Comparison of ENCODE assay signal across 8 cellular contexts in the genomic region with DNA sequence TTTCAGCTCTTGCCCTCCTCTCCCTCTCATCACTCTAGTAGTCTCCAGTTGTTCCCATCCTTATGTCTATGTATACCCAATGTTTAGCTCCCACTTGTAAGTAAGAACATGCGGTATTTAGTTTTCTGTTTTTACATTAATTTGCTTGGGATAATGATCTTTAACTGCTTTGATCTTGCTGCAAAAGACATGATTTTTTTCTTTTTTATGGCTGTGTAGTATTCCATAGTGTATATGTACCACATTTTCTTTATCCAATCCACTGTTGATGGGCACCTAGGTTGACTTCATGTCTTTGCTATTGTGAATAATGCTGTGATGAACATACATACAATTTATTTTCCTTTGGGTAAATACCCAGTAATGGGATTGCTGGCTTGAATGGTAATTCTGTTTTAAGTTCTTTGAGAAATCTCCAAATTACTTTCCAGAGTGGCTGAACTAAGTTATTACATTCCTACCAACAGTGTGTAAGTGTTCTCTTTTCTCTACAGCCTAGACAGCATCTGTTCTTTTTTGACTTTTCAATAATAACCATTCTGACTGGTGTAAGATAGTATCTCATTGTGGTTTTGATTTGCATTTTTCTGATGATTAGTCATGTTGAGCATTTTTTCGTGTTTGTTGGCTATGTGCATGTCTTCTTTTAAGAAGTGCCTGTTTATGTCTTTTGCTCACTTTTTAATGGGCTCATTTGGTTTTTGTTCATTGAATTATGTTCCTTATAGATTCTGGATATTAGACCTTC.
DNase-seq lines count a peak whose midpoint lies in the region; ATAC-seq and TF ChIP-seq lines count a peak whose summit lies in the region.
"Had no signal": no experiment of that assay in that cellular context is flagged by ENCODE, and none has a peak within 500 bp of the region (broad histone marks: within the 10 kb centered on the region; RNA-seq: fewer than 3 reads in every experiment).

No MANE protein-coding gene starts in this region.

- H3F3A ChIP-seq in SK-N-SH (replicated peaks; ENCODE audit: insufficient read depth): peaks cover 20% of the 10 kb centered on the region

- no peak for TF ChIP-seq RAD21 in SK-N-SH (IDR thresholded peaks at IDR 0.05; ENCODE audit: low read length)

- H3K4me2 ChIP-seq in SK-N-SH: 0 out of 2 replicates have a peak overlapping the region, but pooled peaks have one; percentile 17

- peaks cover 0 to 2% of the 10 kb centered on the region in 2 experiments; a peak in 1 of 4 replicates for H3K4me1 ChIP-seq in SK-N-SH (ENCODE audit: control insufficient read depth in 1 of 2, insufficient read depth in 2 of 2, low read depth in 1 of 2, low read length in 1 of 2)

- 48% methylated on average over 2 of the region's 2 CpGs for WGBS in SK-N-SH (ENCODE audit: low lambda C conversion rate)

- DNase-seq in SK-N-SH (no peak), myocyte (ENCODE audit: low read depth) (peak; percentile 53), GDM1 (lab: John Stamatoyannopoulos, UW) (no peak), NCI-H1436 treated with DMSO at 0.1 percent for 48 hours (lab: John Stamatoyannopoulos, UW) (no peak)
- DNase-seq in stimulated activated CD4-positive, alpha-beta T cell treated with anti-CD3 and anti-CD28 coated beads, Interleukin-2, amount 100 ng/mL, for 48 hours: no peak
- DNase-seq: aorta had no signal

- H3K36me3 ChIP-seq in SK-N-SH (replicated peaks in 1 of 2; ENCODE audit: control insufficient read depth in 1 of 2, insufficient read depth in 2 of 2, low read length in 1 of 2): no peaks in the 10 kb centered on the region

- CTCF ChIA-PET in SK-N-SH (lab: Yijun Ruan, JAX): interaction anchor here (1.3 kb wide), 1 partner anchor 11 kb away, joined by 5 read pairs; no protein-coding TSS in a partner anchor

- POLR2A ChIA-PET in SK-N-SH (lab: Yijun Ruan, JAX): no interaction called here

- peak; percentile 53 to 98 for TF ChIP-seq EP300 in SK-N-SH (IDR thresholded peaks at IDR 0.05; ENCODE audit: borderline replicate concordance in 1 of 2, low read depth in 1 of 2, low read length in 1 of 2)

- no peaks in the 10 kb centered on the region for H3K27me3 ChIP-seq in SK-N-SH (ENCODE audit: insufficient read depth)

- H3K9me3 ChIP-seq in SK-N-SH: no peaks in the 10 kb centered on the region

- H3K9me2 ChIP-seq in SK-N-SH: no peaks in the 10 kb centered on the region

- no peak overlapping the region for H3K4me3 ChIP-seq in SK-N-SH (ENCODE audit: low read depth in 2 of 2, low read length in 1 of 2)

- H3K27ac ChIP-seq in SK-N-SH (ENCODE audit: low read depth in 2 of 2, low read length in 1 of 2): peak overlapping the region; percentile 48 to 77; a peak in 3 of 4 replicates

- H4K20me1 ChIP-seq in SK-N-SH (ENCODE audit: insufficient read depth): no peaks in the 10 kb centered on the region; the same call in 1 of the 2 replicates

- ATAC-seq in GM18870 (IDR thresholded peaks at IDR 0.05; ENCODE audit: unreplicated experiment) (peak; percentile 87), HG02678 (IDR thresholded peaks at IDR 0.05; ENCODE audit: unreplicated experiment) (peak; percentile 72)

- no peak overlapping the region for H3K9ac ChIP-seq in SK-N-SH

- no peak overlapping the region for H2AFZ ChIP-seq in SK-N-SH (ENCODE audit: low read depth)

- no peaks in the 10 kb centered on the region for H3K79me2 ChIP-seq in SK-N-SH (ENCODE audit: insufficient read depth)

- TF ChIP-seq CTCF in SK-N-SH (IDR thresholded peaks at IDR 0.05): no peak

TF ChIP-seq in SK-N-SH, 30 proteins besides CTCF, POLR2A, EP300 and RAD21:
- no peak for TF ChIP-seq GATA2 (CRISPR knock-in tag; IDR thresholded peaks at IDR 0.05)
- TF ChIP-seq, protein P1, sequence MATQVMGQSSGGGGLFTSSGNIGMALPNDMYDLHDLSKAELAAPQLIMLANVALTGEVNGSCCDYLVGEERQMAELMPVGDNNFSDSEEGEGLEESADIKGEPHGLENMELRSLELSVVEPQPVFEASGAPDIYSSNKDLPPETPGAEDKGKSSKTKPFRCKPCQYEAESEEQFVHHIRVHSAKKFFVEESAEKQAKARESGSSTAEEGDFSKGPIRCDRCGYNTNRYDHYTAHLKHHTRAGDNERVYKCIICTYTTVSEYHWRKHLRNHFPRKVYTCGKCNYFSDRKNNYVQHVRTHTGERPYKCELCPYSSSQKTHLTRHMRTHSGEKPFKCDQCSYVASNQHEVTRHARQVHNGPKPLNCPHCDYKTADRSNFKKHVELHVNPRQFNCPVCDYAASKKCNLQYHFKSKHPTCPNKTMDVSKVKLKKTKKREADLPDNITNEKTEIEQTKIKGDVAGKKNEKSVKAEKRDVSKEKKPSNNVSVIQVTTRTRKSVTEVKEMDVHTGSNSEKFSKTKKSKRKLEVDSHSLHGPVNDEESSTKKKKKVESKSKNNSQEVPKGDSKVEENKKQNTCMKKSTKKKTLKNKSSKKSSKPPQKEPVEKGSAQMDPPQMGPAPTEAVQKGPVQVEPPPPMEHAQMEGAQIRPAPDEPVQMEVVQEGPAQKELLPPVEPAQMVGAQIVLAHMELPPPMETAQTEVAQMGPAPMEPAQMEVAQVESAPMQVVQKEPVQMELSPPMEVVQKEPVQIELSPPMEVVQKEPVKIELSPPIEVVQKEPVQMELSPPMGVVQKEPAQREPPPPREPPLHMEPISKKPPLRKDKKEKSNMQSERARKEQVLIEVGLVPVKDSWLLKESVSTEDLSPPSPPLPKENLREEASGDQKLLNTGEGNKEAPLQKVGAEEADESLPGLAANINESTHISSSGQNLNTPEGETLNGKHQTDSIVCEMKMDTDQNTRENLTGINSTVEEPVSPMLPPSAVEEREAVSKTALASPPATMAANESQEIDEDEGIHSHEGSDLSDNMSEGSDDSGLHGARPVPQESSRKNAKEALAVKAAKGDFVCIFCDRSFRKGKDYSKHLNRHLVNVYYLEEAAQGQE (IDR thresholded peaks at IDR 0.05; ENCODE audit: low read depth, low read length): no peak
- peak; percentile 87 for TF ChIP-seq NFIC (IDR thresholded peaks at IDR 0.05; ENCODE audit: borderline replicate concordance)
- TF ChIP-seq FOSL2 (IDR thresholded peaks at IDR 0.05; ENCODE audit: borderline replicate concordance, low read depth): peak; percentile 92
- peak; percentile 99 for TF ChIP-seq JUND (IDR thresholded peaks at IDR 0.05)
- 0 out of 2 replicates have a peak, but pooled peaks have one; percentile 77 for TF ChIP-seq ZBTB33 (IDR thresholded peaks at IDR 0.05; ENCODE audit: borderline replicate concordance, low read depth)
- TF ChIP-seq MAX (IDR thresholded peaks at IDR 0.05; ENCODE audit: low read depth): no peak
- no peak for TF ChIP-seq CHD2 (IDR thresholded peaks at IDR 0.05; ENCODE audit: low read length, partially characterized antibody)
- peak; percentile 94 for TF ChIP-seq TEAD4 (IDR thresholded peaks at IDR 0.05; ENCODE audit: borderline replicate concordance, insufficient read depth)
- TF ChIP-seq RXRA (IDR thresholded peaks at IDR 0.05; ENCODE audit: borderline replicate concordance, low read depth): peak; percentile 57; the same call in 1 of the 2 replicates
- TF ChIP-seq MEF2A (IDR thresholded peaks at IDR 0.05; ENCODE audit: borderline replicate concordance, low read depth): 0 out of 2 replicates have a peak, but pooled peaks have one; percentile 20
- 0 out of 2 replicates have a peak, but pooled peaks have one; percentile 35 for TF ChIP-seq YY1 (IDR thresholded peaks at IDR 0.05; ENCODE audit: low read depth)
- peak; percentile 99 for TF ChIP-seq TCF12 (IDR thresholded peaks at IDR 0.05)
- no peak for TF ChIP-seq SIN3A (IDR thresholded peaks at IDR 0.05; ENCODE audit: borderline replicate concordance, low read depth, low read length)
- peak; percentile 97 for TF ChIP-seq PBX3 (IDR thresholded peaks at IDR 0.05)
- peak; percentile 89 for TF ChIP-seq FOXM1 (IDR thresholded peaks at IDR 0.05; ENCODE audit: low read depth)
- TF ChIP-seq POLR2AphosphoS5 (IDR thresholded peaks at IDR 0.05; ENCODE audit: low read depth, low read length): peak; percentile 79; the same call in 1 of the 2 replicates
